7 cellular contexts compared by ENCODE assay signal in the genomic region with DNA sequence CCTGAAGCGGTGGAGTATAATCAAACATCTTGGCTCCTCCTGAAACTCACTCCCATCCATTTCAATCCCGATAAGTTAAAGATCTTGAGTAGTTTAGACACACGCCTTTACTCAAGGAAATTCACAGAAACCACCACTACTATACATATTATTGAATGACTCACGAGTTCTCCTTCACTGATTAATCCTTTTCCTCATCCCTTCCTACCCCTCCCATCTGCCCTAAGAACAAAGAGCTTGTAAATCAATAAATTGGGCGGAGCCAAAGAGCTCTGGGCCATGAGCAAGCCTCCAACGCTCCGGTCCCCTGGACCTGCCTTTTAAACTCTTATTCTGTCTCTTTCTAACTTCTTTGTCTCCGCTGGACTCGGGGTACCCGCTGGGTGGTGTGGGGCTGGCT.
A peak's percentile ranks its signal among the peaks of the same experiment; 100 is the strongest.
DNase-seq lines count a peak whose midpoint lies in the region; ATAC-seq, FAIRE-seq and TF ChIP-seq lines count a peak whose summit lies in the region.
"Not testable (repeated sequence)": the region's sequence is repeated elsewhere in the genome, so short reads cannot be mapped to it uniquely, and the experiment has no call there.

No MANE protein-coding gene starts in this region.

- H3K4me1 Mint-ChIP-seq in Calu3 (ENCODE audit: low read depth, unreplicated experiment), result peaks cover 25% of the 10 kb centered on the region
- not testable (repeated sequence) for H3K4me1 Mint-ChIP-seq in progenitor cell of endocrine pancreas (ENCODE audit: low read depth); type B pancreatic cell (ENCODE audit: unreplicated experiment)

- H3K9ac ChIP-seq in PC-3 (ENCODE audit: low read length); kidney (ENCODE audit: low read length in 2 of 2): not testable (repeated sequence)

- TF ChIP-seq CTCF in Calu3 (IDR thresholded peaks at IDR 0.05; ENCODE audit: unreplicated experiment); PC-3 (conservative IDR thresholded peaks at IDR 0.05; ENCODE audit: low read depth, low read length); kidney (IDR thresholded peaks at IDR 0.05; ENCODE audit: borderline replicate concordance, extremely low read depth, insufficient read depth); progenitor cell of endocrine pancreas (IDR thresholded peaks at IDR 0.05; ENCODE audit: unreplicated experiment); type B pancreatic cell (conservative IDR thresholded peaks at IDR 0.05): not testable (repeated sequence)

- not testable (repeated sequence) for H3K36me3 Mint-ChIP-seq in Calu3 (ENCODE audit: insufficient read depth, unreplicated experiment); progenitor cell of endocrine pancreas (ENCODE audit: insufficient read depth); type B pancreatic cell

- not testable (repeated sequence) for H3F3A ChIP-seq in PC-3 (ENCODE audit: low read length, unreplicated experiment)

- CTCF ChIA-PET in Calu3 (lab: Charles Lee), result interaction anchor here (0.6 kb wide), 1 partner anchor 139 kb away, joined by 7 read pairs; no protein-coding TSS in a partner anchor
- CTCF ChIA-PET in PC-3 (lab: Charles Lee), result not testable (repeated sequence)

- BruUV-seq in Calu3 (replicated peaks; lab: Mats Ljungman, UMichigan); PC-3 (replicated peaks; lab: Mats Ljungman, UMichigan): not testable (repeated sequence)

- not testable (repeated sequence) for H3K4me1 ChIP-seq in PC-3 (ENCODE audit: insufficient read depth, low read length); esophagus (ENCODE audit: control insufficient read depth in 2 of 2, insufficient read depth in 2 of 2, low read length in 1 of 2); kidney (ENCODE audit: control insufficient read depth in 1 of 2, insufficient read depth in 1 of 2, low read depth in 1 of 2, low read length in 2 of 2)

- not testable (repeated sequence) for H3K4me3 ChIP-seq in PC-3 (ENCODE audit: low read length); esophagus (ENCODE audit: low read depth in 1 of 2, low read length in 2 of 2); kidney (ENCODE audit: low read length in 2 of 2)

- not testable (repeated sequence) for H4K20me1 ChIP-seq in PC-3 (ENCODE audit: low read length)

- not testable (repeated sequence) for H3K9me3 ChIP-seq in PC-3 (ENCODE audit: low read length); esophagus (ENCODE audit: control insufficient read depth in 2 of 2, insufficient read depth in 1 of 2, low read depth in 1 of 2, low read length in 1 of 2); kidney (ENCODE audit: control insufficient read depth in 1 of 2, low read length in 2 of 2)

- not testable (repeated sequence) for FAIRE-seq in kidney (lab: Jason Lieb, UNC)

- not testable (repeated sequence) for H3K27me3 ChIP-seq in PC-3 (ENCODE audit: low read length); esophagus (ENCODE audit: control insufficient read depth in 1 of 2, insufficient read depth in 2 of 2, low read length in 2 of 2)

- H3K4me2 ChIP-seq in PC-3 (ENCODE audit: low read length), result not testable (repeated sequence)

- not testable (repeated sequence) for H3K36me3 ChIP-seq in PC-3 (ENCODE audit: low read depth, low read length); esophagus (ENCODE audit: control insufficient read depth in 2 of 2, insufficient read depth in 2 of 2, low read length in 1 of 2); kidney (ENCODE audit: control insufficient read depth in 1 of 2, insufficient read depth in 2 of 2, low read length in 2 of 2)

- peak overlapping the region; percentile 45 for H3K4me3 Mint-ChIP-seq in Calu3 (ENCODE audit: low read depth, unreplicated experiment)
- H3K4me3 Mint-ChIP-seq in progenitor cell of endocrine pancreas (ENCODE audit: low read depth); type B pancreatic cell: not testable (repeated sequence)

- H3K9me2 ChIP-seq in PC-3 (replicated peaks; ENCODE audit: low read length), result not testable (repeated sequence)

- POLR2A ChIA-PET in PC-3 (lab: Charles Lee; ENCODE audit: unreplicated experiment), result interaction anchor here (0.6 kb wide), 1 partner anchor 695 kb away, joined by 3 read pairs; the partner anchor contains the start of gene SLIT2

- not testable (repeated sequence) for H3K9me3 Mint-ChIP-seq in Calu3 (ENCODE audit: low read depth, unreplicated experiment); progenitor cell of endocrine pancreas (ENCODE audit: low read depth); type B pancreatic cell

- not testable (repeated sequence) for H2AFZ ChIP-seq in PC-3 (ENCODE audit: low read length)

- H3K27ac Mint-ChIP-seq in Calu3 (ENCODE audit: unreplicated experiment) (peak overlapping the region; percentile 75), progenitor cell of endocrine pancreas (peak overlapping the region; percentile 30), type B pancreatic cell (peak overlapping the region; percentile 2)

- not testable (repeated sequence) for H3K27ac ChIP-seq in PC-3 (ENCODE audit: low read length); kidney (ENCODE audit: low read depth in 2 of 2, low read length in 2 of 2)
- H3K27ac ChIP-seq in esophagus (ENCODE audit: low read depth in 2 of 2, low read length in 1 of 2), result peak overlapping the region; percentile 53 to 60

- WGBS in esophagus, 2 donors, result 74 to 80% methylated on average over 10 of the region's 10 CpGs

- intact Hi-C loops in Calu3 (cut with micrococcal nuclease; ENCODE audit: unreplicated experiment), result loop anchor here (5.0 kb wide), 1 partner anchor 221 kb away; no protein-coding TSS in a partner anchor
- intact Hi-C loops in PC-3 (cut with micrococcal nuclease); kidney (cut with DNase I): not testable (repeated sequence)

- H3K27me3 Mint-ChIP-seq in Calu3 (ENCODE audit: unreplicated experiment); progenitor cell of endocrine pancreas; type B pancreatic cell: not testable (repeated sequence)

- not testable (repeated sequence) for H3K79me2 ChIP-seq in PC-3 (ENCODE audit: low read length)

- ATAC-seq in PC-3, result not testable (repeated sequence)

- DNase-seq in Calu3 (peak; percentile 51), HT1080 (ENCODE audit: low read depth) (peak; percentile 60), PC-3 (peak; percentile 28), kidney (peak; percentile 46)
- not testable (repeated sequence) for DNase-seq in progenitor cell of endocrine pancreas (ENCODE audit: low spot score, unreplicated experiment); type B pancreatic cell (ENCODE audit: extremely low spot score, unreplicated experiment)

Comparison
In these comparisons a context has a peak if more than half of its experiments do, and no peak if none do; other contexts are left out.
1. H3K27ac Mint-ChIP-seq: peak in every context shown above with its lines; median percentile 75 in Calu3; 30 in progenitor cell of endocrine pancreas; 2 in type B pancreatic cell.